Comparison of ENCODE assay signal across 7 cellular contexts in the genomic region with DNA sequence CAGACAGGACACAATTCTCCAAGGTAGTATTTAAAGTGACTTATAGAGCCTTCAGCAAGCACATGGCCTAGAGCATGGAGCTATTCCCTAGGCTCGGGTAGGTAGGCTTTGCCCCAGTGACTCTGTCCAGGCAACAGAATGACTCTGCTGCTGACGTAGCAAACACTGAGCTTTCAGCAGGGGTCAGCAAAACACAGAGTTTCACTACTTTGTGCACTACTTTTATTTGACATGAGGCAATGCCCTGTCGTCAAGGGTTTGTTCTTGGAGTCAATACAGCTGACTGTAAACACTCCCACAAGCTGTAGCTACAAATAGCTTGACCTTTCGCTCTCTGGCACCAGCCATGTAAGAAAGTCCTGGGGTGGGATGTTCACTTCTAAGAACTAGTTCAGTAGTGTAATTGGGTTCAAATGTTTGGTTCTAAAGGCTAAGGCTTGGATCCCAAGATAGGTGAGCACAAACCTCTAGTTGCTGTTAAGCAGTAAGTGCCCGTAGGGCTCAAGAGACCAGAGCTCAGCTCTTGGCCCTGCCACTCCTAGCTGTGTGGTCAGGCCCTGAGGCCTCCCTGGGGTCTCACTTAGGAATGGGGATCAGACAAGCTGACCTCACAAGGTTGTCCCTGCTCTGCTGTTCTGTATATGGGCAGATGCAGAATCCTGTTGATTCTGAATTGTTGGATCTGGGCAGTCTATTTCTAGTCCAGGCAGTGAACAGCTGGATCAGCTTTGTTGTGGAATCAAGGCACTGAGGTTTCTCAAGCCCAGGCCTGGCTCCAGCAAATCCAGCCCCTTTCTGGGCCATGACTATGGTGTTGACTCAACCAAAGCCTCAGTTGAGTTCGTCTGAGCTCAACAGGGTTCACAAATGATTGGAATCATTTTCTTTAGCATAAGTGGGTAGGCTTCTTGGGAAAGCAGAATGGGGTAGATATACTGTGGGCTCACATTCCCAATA. TPM values are rescaled to one million over a fixed set of nuclear protein-coding genes. Genes with fewer than 3 reads are reported as not detected.
DNase-seq lines count a peak whose midpoint lies in the region; ATAC-seq, FAIRE-seq and TF ChIP-seq lines count a peak whose summit lies in the region.

No MANE protein-coding gene starts in this region.

- no TSS peak for BruUV-seq in PC-3 (replicated peaks; lab: Mats Ljungman, UMichigan)

- POLR2A ChIA-PET in PC-3 (lab: Charles Lee; ENCODE audit: unreplicated experiment): no interaction called here

- H3K27me3 ChIP-seq in PC-3 (ENCODE audit: low read length) (no peaks in the 10 kb centered on the region), upper lobe of left lung (no peaks in the 10 kb centered on the region)

- no peak for FAIRE-seq in GM12891 (lab: Jason Lieb, UNC)

- no peaks in the 10 kb centered on the region for H3K9me3 ChIP-seq in PC-3 (ENCODE audit: low read length)
- no peaks in the 10 kb centered on the region for H3K9me3 ChIP-seq in upper lobe of left lung

- H3K4me3 ChIP-seq in PC-3 (ENCODE audit: low read length) (no peak overlapping the region), upper lobe of left lung (no peak overlapping the region)

- H4K20me1 ChIP-seq in PC-3 (ENCODE audit: low read length): no peaks in the 10 kb centered on the region

- H3K9ac ChIP-seq in PC-3 (ENCODE audit: low read length): no peak overlapping the region

- CTCF ChIA-PET in PC-3 (lab: Charles Lee): interaction anchor here (0.6 to 1.1 kb wide), 2 partner anchors 43 to 51 kb away, joined by 4 to 5 read pairs; no protein-coding TSS in a partner anchor

- TF ChIP-seq POLR2A in upper lobe of left lung (IDR thresholded peaks at IDR 0.05) (no peak), GM12891 (IDR thresholded peaks at IDR 0.05; ENCODE audit: low read depth, low read length) (no peak)

- peak in 2 of 4 donors; percentile 58 to 93 for TF ChIP-seq EP300 in upper lobe of left lung (IDR thresholded peaks at IDR 0.05)

- H3K4me1 ChIP-seq in PC-3 (ENCODE audit: insufficient read depth, low read length) (no peaks in the 10 kb centered on the region), upper lobe of left lung (peaks cover 31 to 37% (median 35%) of the 10 kb centered on the region in 4 donors)

- H3K36me3 ChIP-seq in PC-3 (ENCODE audit: low read depth, low read length) (peaks cover 36% of the 10 kb centered on the region; the same call in 1 of the 2 replicates), upper lobe of left lung (peaks cover 8 to 44% (median 20%) of the 10 kb centered on the region in 4 donors)

- H3K79me2 ChIP-seq in PC-3 (ENCODE audit: low read length): no peaks in the 10 kb centered on the region

- DNase-seq in PC-3: no peak
- DNase-seq in fibroblast of gingiva (ENCODE audit: low read depth): peak; percentile 94
- peak; percentile 72 for DNase-seq in mucosa of gallbladder (ENCODE audit: low spot score)
- peak in 1 of 2 donors; percentile 85 for DNase-seq in upper lobe of left lung
- DNase-seq in GM12891 (ENCODE audit: insufficient read length, low spot score): no peak
- DNase-seq in retina: no peak
- no peak for DNase-seq in germinal center (ENCODE audit: low spot score)

- H3F3A ChIP-seq in PC-3 (ENCODE audit: low read length, unreplicated experiment): no peaks in the 10 kb centered on the region

- ATAC-seq in PC-3 (no peak), upper lobe of left lung (ENCODE audit: low FRiP score in 2 of 2) (peak; percentile 83 to 86)

- no peak overlapping the region for H2AFZ ChIP-seq in PC-3 (ENCODE audit: low read length)

- WGBS in upper lobe of left lung, 2 donors: 40 to 56% methylated on average over 5 to 6 of the region's 6 CpGs

- H3K4me2 ChIP-seq in PC-3 (ENCODE audit: low read length): no peak overlapping the region

- 0 out of 2 replicates have a peak, but pooled peaks have one; percentile 11 for TF ChIP-seq CTCF in PC-3 (conservative IDR thresholded peaks at IDR 0.05; ENCODE audit: low read depth, low read length)
- peak in 1 of 6 experiments; percentile 36 for TF ChIP-seq CTCF in upper lobe of left lung (IDR thresholded peaks at IDR 0.05)

- intact Hi-C loops in PC-3 (cut with micrococcal nuclease): no loop called here

- H3K27ac ChIP-seq in PC-3 (ENCODE audit: low read length) (no peak overlapping the region), upper lobe of left lung (peak overlapping the region; percentile 52 to 76 (median 72))

- no peaks in the 10 kb centered on the region for H3K9me2 ChIP-seq in PC-3 (replicated peaks; ENCODE audit: low read length)

TF ChIP-seq in GM12891, 5 proteins besides CTCF, POLR2A, EP300 and RAD21:
- no peak for TF ChIP-seq TAF1 (IDR thresholded peaks at IDR 0.05; ENCODE audit: low read depth, low read length)
- TF ChIP-seq PAX5 (IDR thresholded peaks at IDR 0.05; ENCODE audit: insufficient read depth, low read length, severe bottlenecking): no peak
- no peak for TF ChIP-seq POU2F2 (IDR thresholded peaks at IDR 0.05; ENCODE audit: low read depth, low read length)
- no peak for TF ChIP-seq SPI1 (IDR thresholded peaks at IDR 0.05; ENCODE audit: low read depth, low read length)
- no peak for TF ChIP-seq POLR2AphosphoS5 (IDR thresholded peaks at IDR 0.05; ENCODE audit: low read depth, low read length)

RNA-seq across cellular contexts. Expression of gene NODAL, which starts 10.7 kb away (rescaled TPM):
- not detected in 2 replicates for total RNA-seq in PC-3 (2014; rRNA removed)
- 0.12 TPM for total RNA-seq in mucosa of gallbladder
- total RNA-seq in upper lobe of left lung: not detected
- 0.05 TPM for polyA plus RNA-seq in GM12891 (2012; ENCODE audit: low read depth, missing spikeins)

RNA-seq across cellular contexts. Expression of gene EIF4EBP2, which starts 26.8 kb away (rescaled TPM):
- total RNA-seq in PC-3 (2014; rRNA removed) (29.2 and 32.6 TPM in 2 replicates), mucosa of gallbladder (88.2 TPM), upper lobe of left lung (10 to 100 TPM; 36.3 to 85.1 (median 58.9) TPM)
- 16.1 TPM for polyA plus RNA-seq in GM12891 (2012; ENCODE audit: low read depth, missing spikeins)

RNA-seq across cellular contexts. Expression of gene PALD1, which starts 47.8 kb away (rescaled TPM):
- total RNA-seq in PC-3 (2014; rRNA removed) (0.46 and 0.80 TPM in 2 replicates), mucosa of gallbladder (15.5 TPM), upper lobe of left lung (10 to 100 TPM in 5 of 6 donors, 1 to 10 TPM in 1; 8.9 to 25.4 (median 13.4) TPM)
- polyA plus RNA-seq in GM12891 (2012; ENCODE audit: low read depth, missing spikeins): 4.1 TPM

RNA-seq across cellular contexts. Expression of gene LRRC20, which starts 48.3 kb away (rescaled TPM):
- total RNA-seq in PC-3 (2014; rRNA removed) (58.7 and 59.0 TPM in 2 replicates), mucosa of gallbladder (11.4 TPM), upper lobe of left lung (10 to 100 TPM in 3 of 6 donors, 1 to 10 TPM in 3; 7.9 to 17.0 (median 10.7) TPM)
- polyA plus RNA-seq in GM12891 (2012; ENCODE audit: low read depth, missing spikeins): 11.6 TPM

Comparison
In these comparisons a context has a peak if more than half of its experiments do, and no peak if none do; other contexts are left out.
1. DNase-seq: peak in fibroblast of gingiva (single experiment) and mucosa of gallbladder (single experiment); none in PC-3 (single experiment), GM12891 (single experiment), retina (single experiment) and germinal center (single experiment).